9 cellular contexts compared by ENCODE assay signal in genomic region chr4:168421671-168422070, GRCh38. TPM values are rescaled to one million over a fixed set of nuclear protein-coding genes. Genes with fewer than 3 reads are reported as not detected.
A peak's percentile ranks its signal among the peaks of the same experiment; 100 is the strongest.
DNase-seq lines count a peak whose midpoint lies in the region; ATAC-seq and TF ChIP-seq lines count a peak whose summit lies in the region.
"Had no signal": no experiment of that assay in that cellular context is flagged by ENCODE, and none has a peak within 500 bp of the region (broad histone marks: within the 10 kb centered on the region; RNA-seq: fewer than 3 reads in every experiment).

No MANE protein-coding gene starts in this region.

- no peak for TF ChIP-seq POLR2A in breast epithelium (IDR thresholded peaks at IDR 0.05)
- TF ChIP-seq POLR2A in upper lobe of left lung (IDR thresholded peaks at IDR 0.05), result no peak

- H3K27ac ChIP-seq in breast epithelium (no peak overlapping the region), upper lobe of left lung (peak overlapping the region in 1 of 4 donors; percentile 6)

- peak in 1 of 4 donors; percentile 60 for TF ChIP-seq EP300 in upper lobe of left lung (IDR thresholded peaks at IDR 0.05)

- peak; percentile 85 for DNase-seq in Jurkat, Clone E6-1 (ENCODE audit: low read depth, low spot score)
- DNase-seq in breast epithelium (ENCODE audit: low spot score in 2 of 2) (peak in 1 of 2 donors; percentile 48), natural killer cell (no peak), COLO668 (lab: John Stamatoyannopoulos, UW; ENCODE audit: unreplicated experiment) (no peak), NCI-H774 (lab: John Stamatoyannopoulos, UW) (no peak), upper lobe of left lung (no peak)
- DNase-seq: stimulated activated CD8-positive, alpha-beta memory T cell treated with anti-CD3 and anti-CD28 coated beads, Interleukin-4, amount 100 ng/mL, for 48 hours had no signal

- peak overlapping the region; percentile 45 to 72 for H3K27ac Mint-ChIP-seq in natural killer cell

- no peaks in the 10 kb centered on the region for H3K36me3 ChIP-seq in breast epithelium
- H3K36me3 ChIP-seq in upper lobe of left lung, result peaks cover 6 to 47% (median 12%) of the 10 kb centered on the region in 4 donors

- H3K27me3 ChIP-seq in breast epithelium (no peaks in the 10 kb centered on the region), upper lobe of left lung (no peaks in the 10 kb centered on the region)

- H3K4me1 ChIP-seq in breast epithelium (no peaks in the 10 kb centered on the region), upper lobe of left lung (no peaks in the 10 kb centered on the region)

- H3K9me3 ChIP-seq in breast epithelium (no peaks in the 10 kb centered on the region), upper lobe of left lung (no peaks in the 10 kb centered on the region)

- intact Hi-C loops in breast epithelium (cut with DNase I; ENCODE audit: low total_unique reads) (no loop called here), natural killer cell (cut with micrococcal nuclease) (no loop called here)

- TF ChIP-seq CTCF in breast epithelium (IDR thresholded peaks at IDR 0.05) (no peak), natural killer cell (IDR thresholded peaks at IDR 0.05) (no peak), upper lobe of left lung (IDR thresholded peaks at IDR 0.05) (no peak)

- peak overlapping the region; percentile 14; the same call in 1 of the 2 replicates for H3K4me3 ChIP-seq in Jurkat, Clone E6-1 (ENCODE audit: low read length)
- H3K4me3 ChIP-seq in breast epithelium, result peak overlapping the region in 2 of 3 donors; percentile 19 to 32
- no peak overlapping the region for H3K4me3 ChIP-seq in upper lobe of left lung

- H3K36me3 Mint-ChIP-seq in natural killer cell, result peaks cover 30% of the 10 kb centered on the region

- ATAC-seq in GM21423 (IDR thresholded peaks at IDR 0.05; ENCODE audit: unreplicated experiment) (peak; percentile 51), natural killer cell (peak; percentile 43 to 72 (median 54)), HG03097 (IDR thresholded peaks at IDR 0.05; ENCODE audit: low FRiP score, unreplicated experiment) (no peak), upper lobe of left lung (ENCODE audit: low FRiP score in 2 of 2) (no peak)

- no peaks in the 10 kb centered on the region for H3K9me3 Mint-ChIP-seq in natural killer cell

- no peak overlapping the region for H3K4me3 Mint-ChIP-seq in natural killer cell

- no peaks in the 10 kb centered on the region for H3K27me3 Mint-ChIP-seq in natural killer cell (ENCODE audit: low read depth in 2 of 2)

- 58 to 59% methylated on average over 7 of the region's 7 CpGs for WGBS in upper lobe of left lung, 2 donors

- H3K4me1 Mint-ChIP-seq in natural killer cell, result peaks cover 10 to 13% of the 10 kb centered on the region in 2 donors

RNA-seq across cellular contexts. Expression of gene DDX60L, which starts 58.6 kb away (rescaled TPM):
- polyA plus RNA-seq in Jurkat, Clone E6-1 (2012; ENCODE audit: insufficient read depth, insufficient read length), result 6.2 TPM
- total RNA-seq in breast epithelium (10 to 100 TPM; 13.4 to 21.0 (median 18.4) TPM), natural killer cell (10 to 100 TPM; 45.1 to 62.7 (median 47.5) TPM), upper lobe of left lung (10 to 100 TPM; 19.0 to 58.7 (median 30.8) TPM)

Comparison
In these comparisons a context has a peak if more than half of its experiments do, and no peak if none do; other contexts are left out.
1. ATAC-seq: peak in GM21423 (single experiment) and natural killer cell (3 of 3); none in HG03097 (single experiment) and upper lobe of left lung (0 of 2).
2. H3K4me3 ChIP-seq: peak in Jurkat, Clone E6-1 (single experiment) and breast epithelium (2 of 3); none in upper lobe of left lung (0 of 4).